In the genomic region with DNA sequence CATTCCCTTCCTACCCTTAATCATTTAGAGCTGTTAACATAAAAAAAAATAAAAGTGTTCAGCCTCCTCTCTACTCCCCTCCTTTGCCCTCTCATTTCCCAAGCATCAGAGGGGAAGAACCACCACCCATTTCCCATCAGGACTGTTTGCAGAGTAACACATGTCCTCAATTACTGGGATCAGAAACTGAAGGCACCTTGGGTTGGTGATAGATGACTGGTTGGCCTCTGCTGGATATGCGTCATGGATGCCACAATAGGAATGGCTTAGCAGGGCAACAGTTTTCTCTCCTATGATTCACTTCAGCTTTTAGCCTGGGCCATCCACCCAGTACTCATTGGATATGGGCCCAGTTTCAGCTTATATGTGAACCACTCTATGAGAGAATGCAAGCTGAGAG, we compare ENCODE assay signal across 13 cellular contexts.
DNase-seq lines count a peak whose midpoint lies in the region; ATAC-seq and TF ChIP-seq lines count a peak whose summit lies in the region.
"Had no signal": no experiment of that assay in that cellular context is flagged by ENCODE, and none has a peak within 500 bp of the region (broad histone marks: within the 10 kb centered on the region; RNA-seq: fewer than 3 reads in every experiment).

No MANE protein-coding gene starts in this region.

- POLR2A ChIA-PET in AG04449 (lab: Yijun Ruan, JAX): interaction anchor here (1.4 to 2.4 kb wide), 3 partner anchors 10 to 43 kb away, joined by 8 to 13 read pairs (median 10); no protein-coding TSS in a partner anchor

- ATAC-seq in HG02885 (IDR thresholded peaks at IDR 0.05; ENCODE audit: poor library complexity, unreplicated experiment): no peak

- no peaks in the 10 kb centered on the region for H3K27me3 ChIP-seq in brain microvascular endothelial cell (replicated peaks)

- no peak for TF ChIP-seq CTCF in AG04449 (IDR thresholded peaks at IDR 0.05; ENCODE audit: insufficient read depth, low read length, missing control alignments)
- TF ChIP-seq CTCF in brain microvascular endothelial cell (IDR thresholded peaks at IDR 0.05; ENCODE audit: low read depth, low read length, missing control alignments): no peak

- in situ Hi-C loops in brain microvascular endothelial cell (cut with HindIII; ENCODE audit: low pct_ligation_motif_present, low sequenced_read_pairs): no loop called here

- no peaks in the 10 kb centered on the region for H3K36me3 ChIP-seq in brain microvascular endothelial cell (replicated peaks)
- H3K36me3 ChIP-seq: left ventricle myocardium inferior had no signal

- H3K4me3 ChIP-seq in AG04449 (ENCODE audit: low read depth, low read length) (no peak overlapping the region), brain microvascular endothelial cell (ENCODE audit: low read depth, low read length) (no peak overlapping the region)
- H3K4me3 ChIP-seq: left ventricle myocardium inferior had no signal

- CTCF ChIA-PET in AG04449 (lab: Yijun Ruan, JAX): interaction anchor here (1.7 to 3.7 kb wide), 3 partner anchors 16 to 33 kb away, joined by 4 to 16 read pairs (median 7); no protein-coding TSS in a partner anchor

- peak overlapping the region; percentile 22 for H3K27ac ChIP-seq in brain microvascular endothelial cell
- H3K27ac ChIP-seq: left ventricle myocardium inferior had no signal

- DNase-seq in AG04449 (ENCODE audit: low read depth, low spot score) (peak; percentile 98), HPDE6-E6E7 (ENCODE audit: extremely low spot score) (peak; percentile 20), brain microvascular endothelial cell (peak; percentile 68), iris pigment epithelial cell (ENCODE audit: low read depth) (peak; percentile 79), globus pallidus (ENCODE audit: low spot score) (no peak), NCI-H1694 treated with DMSO at 0.1 percent for 48 hours (lab: John Stamatoyannopoulos, UW) (no peak), NCI-H446 (lab: John Stamatoyannopoulos, UW) (no peak)
- DNase-seq: activated CD4-positive, alpha-beta T cell treated with anti-CD3 and anti-CD28 coated beads, Interleukin-2, amount 10 ng/mL, durations not matched to agents 7 days and 5 days; activated effector memory CD4-positive, alpha-beta T cell treated with anti-CD3 and anti-CD28 coated beads, Interleukin-2, amount 50 U/mL, for 16 hours; Karpas-422; left ventricle myocardium inferior; T-helper 1 cell had no signal

Comparison
In these comparisons a context has a peak if more than half of its experiments do, and no peak if none do; other contexts are left out.
1. DNase-seq: peak in AG04449 (single experiment), HPDE6-E6E7 (single experiment), brain microvascular endothelial cell (single experiment) and iris pigment epithelial cell (single experiment); none in globus pallidus (single experiment), NCI-H1694 treated with DMSO at 0.1 percent for 48 hours (single experiment) and NCI-H446 (0 of 2).